Comparison of ENCODE assay signal across 9 cellular contexts in the genomic region with DNA sequence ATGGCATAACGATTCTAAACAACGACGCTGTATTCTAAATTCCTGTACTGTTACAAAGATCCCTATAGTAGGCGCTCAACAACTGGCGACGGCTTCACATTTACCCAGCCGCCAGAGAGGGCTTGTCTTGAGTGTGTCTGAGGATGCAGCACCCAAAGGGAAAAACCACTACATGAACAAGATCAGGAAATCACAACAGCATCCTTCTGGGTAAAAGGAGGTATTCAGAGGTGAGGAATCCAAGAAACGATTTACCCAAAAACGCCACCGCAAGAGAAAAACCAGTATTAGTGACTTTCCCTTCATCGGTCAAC. TPM values are rescaled to one million over a fixed set of nuclear protein-coding genes. Genes with fewer than 3 reads are reported as not detected.
DNase-seq lines count a peak whose midpoint lies in the region; ATAC-seq and TF ChIP-seq lines count a peak whose summit lies in the region.
"Had no signal": no experiment of that assay in that cellular context is flagged by ENCODE, and none has a peak within 500 bp of the region (broad histone marks: within the 10 kb centered on the region; RNA-seq: fewer than 3 reads in every experiment).

No MANE protein-coding gene starts in this region.

- H3K27me3 ChIP-seq in lung (ENCODE audit: control insufficient read depth, insufficient read depth), result no peaks in the 10 kb centered on the region

- ATAC-seq in GM19328 (IDR thresholded peaks at IDR 0.05; ENCODE audit: unreplicated experiment) (peak; percentile 76), HG03460 (IDR thresholded peaks at IDR 0.05; ENCODE audit: unreplicated experiment) (peak; percentile 83), lung (ENCODE audit: insufficient read depth, low FRiP score) (peak; percentile 73)

- no peaks in the 10 kb centered on the region for H3K9me3 ChIP-seq in lung (ENCODE audit: control insufficient read depth in 2 of 2, insufficient read depth in 1 of 2, low read length in 1 of 2)

- POLR2A ChIA-PET in activated CD4-positive, alpha-beta T cell treated with anti-CD3 and anti-CD28 coated beads, Interleukin-2, amount 10 ng/mL, durations not matched to agents 7 days and 5 days (lab: Charles Lee), result no interaction called here

- peaks cover 0 to 1% of the 10 kb centered on the region in 2 donors for H3K36me3 ChIP-seq in lung (ENCODE audit: control insufficient read depth in 2 of 2, insufficient read depth in 2 of 2, low read length in 2 of 2)

- peaks cover 31% of the 10 kb centered on the region for H3K36me3 Mint-ChIP-seq in activated CD4-positive, alpha-beta T cell treated with anti-CD3 and anti-CD28 coated beads, Interleukin-2, amount 10 ng/mL, durations not matched to agents 7 days and 5 days (ENCODE audit: low read depth)

- H3K9me3 Mint-ChIP-seq in activated CD4-positive, alpha-beta T cell treated with anti-CD3 and anti-CD28 coated beads, Interleukin-2, amount 10 ng/mL, durations not matched to agents 7 days and 5 days, result no peaks in the 10 kb centered on the region

- DNase-seq in CD1c-positive myeloid dendritic cell (ENCODE audit: extremely low spot score), result peak; percentile 68
- peak; percentile 34 for DNase-seq in NCI-H524 treated with DMSO at 0.1 percent for 48 hours (lab: John Stamatoyannopoulos, UW)
- peak; percentile 74 for DNase-seq in activated CD4-positive, alpha-beta T cell treated with anti-CD3 and anti-CD28 coated beads, Interleukin-2, amount 10 ng/mL, durations not matched to agents 7 days and 5 days
- peak; percentile 51 for DNase-seq in effector CD4-positive, alpha-beta T cell
- peak; percentile 69 for DNase-seq in lung (ENCODE audit: low spot score)
- peak; percentile 39 to 48 (median 47) for DNase-seq in stimulated activated CD4-positive, alpha-beta T cell treated with anti-CD3 and anti-CD28 coated beads, TNF-alpha, amount 100 ng/mL, for 48 hours (ENCODE audit: low read depth in 3 of 3)

- H3K27ac Mint-ChIP-seq in activated CD4-positive, alpha-beta T cell treated with anti-CD3 and anti-CD28 coated beads, Interleukin-2, amount 10 ng/mL, durations not matched to agents 7 days and 5 days, result no peak overlapping the region
- H3K27ac Mint-ChIP-seq: mesothelial cell of epicardium had no signal

- peak; percentile 42 for TF ChIP-seq CTCF in lung (IDR thresholded peaks at IDR 0.05; ENCODE audit: control extremely low read depth, extremely low read depth)

- H3K4me1 Mint-ChIP-seq in activated CD4-positive, alpha-beta T cell treated with anti-CD3 and anti-CD28 coated beads, Interleukin-2, amount 10 ng/mL, durations not matched to agents 7 days and 5 days, result peaks cover 31% of the 10 kb centered on the region

- peak overlapping the region; percentile 95 for H3K4me3 ChIP-seq in lung

- no peaks in the 10 kb centered on the region for H3K4me1 ChIP-seq in lung (ENCODE audit: control insufficient read depth in 2 of 2, insufficient read depth in 2 of 2, low read length in 2 of 2)

- CTCF ChIA-PET in activated CD4-positive, alpha-beta T cell treated with anti-CD3 and anti-CD28 coated beads, Interleukin-2, amount 10 ng/mL, durations not matched to agents 7 days and 5 days (lab: Charles Lee), result interaction anchor here (1.5 kb wide), 1 partner anchor 51 kb away, joined by 3 read pairs; no protein-coding TSS in a partner anchor

- H3K27me3 Mint-ChIP-seq in activated CD4-positive, alpha-beta T cell treated with anti-CD3 and anti-CD28 coated beads, Interleukin-2, amount 10 ng/mL, durations not matched to agents 7 days and 5 days, result no peaks in the 10 kb centered on the region

- 0% methylated on average over 11 of the region's 11 CpGs for WGBS in lung, 2 donors

- peak overlapping the region; percentile 88 to 90 for H3K27ac ChIP-seq in lung (ENCODE audit: low read depth in 1 of 2, low read length in 1 of 2)

- H3K4me3 Mint-ChIP-seq in activated CD4-positive, alpha-beta T cell treated with anti-CD3 and anti-CD28 coated beads, Interleukin-2, amount 10 ng/mL, durations not matched to agents 7 days and 5 days, result no peak overlapping the region
- H3K4me3 Mint-ChIP-seq: mesothelial cell of epicardium had no signal

RNA-seq across cellular contexts. Expression of gene TTC33, which starts 0.7 kb away (rescaled TPM):
- 10 to 100 TPM; 16.2 to 16.8 TPM for total RNA-seq in activated CD4-positive, alpha-beta T cell treated with anti-CD3 and anti-CD28 coated beads, Interleukin-2, amount 10 ng/mL, durations not matched to agents 7 days and 5 days
- total RNA-seq in lung, result 10 to 100 TPM in 1 of 2 donors, 1 to 10 TPM in 1; 9.3 to 30.5 TPM
- 1 to 10 TPM; 5.3 to 6.3 TPM for polyA plus RNA-seq in lung

RNA-seq across cellular contexts. Expression of gene PRKAA1, which starts 43.1 kb away (rescaled TPM):
- total RNA-seq in activated CD4-positive, alpha-beta T cell treated with anti-CD3 and anti-CD28 coated beads, Interleukin-2, amount 10 ng/mL, durations not matched to agents 7 days and 5 days, result 10 to 100 TPM; 71.3 to 84.1 TPM
- 100 to 1,000 TPM in 1 of 2 donors, 10 to 100 TPM in 1; 78.5 to 113 TPM for total RNA-seq in lung
- polyA plus RNA-seq in lung, result 10 to 100 TPM; 24.5 to 34.7 TPM

Comparison
In these comparisons a context has a peak if more than half of its experiments do, and no peak if none do; other contexts are left out.
1. Peak in every context shown above with its lines: DNase-seq, ATAC-seq, H3K4me3 ChIP-seq and H3K27ac ChIP-seq.